ENCODE assay signal across 12 cellular contexts in genomic region chr5:146475190-146475801, GRCh38. TPM values are rescaled to one million over a fixed set of nuclear protein-coding genes. Genes with fewer than 3 reads are reported as not detected.
A peak's percentile ranks its signal among the peaks of the same experiment; 100 is the strongest.
DNase-seq lines count a peak whose midpoint lies in the region; ATAC-seq, FAIRE-seq and TF ChIP-seq lines count a peak whose summit lies in the region.
"Had no signal": no experiment of that assay in that cellular context is flagged by ENCODE, and none has a peak within 500 bp of the region (broad histone marks: within the 10 kb centered on the region; RNA-seq: fewer than 3 reads in every experiment).

No MANE protein-coding gene starts in this region.

- peaks cover 4% of the 10 kb centered on the region; the same call in 1 of the 2 replicates for H4K20me1 ChIP-seq in DOHH2 (ENCODE audit: control insufficient read depth, insufficient read depth, low read depth, low read length)
- H4K20me1 ChIP-seq in KMS-11 (ENCODE audit: insufficient read depth) = no peaks in the 10 kb centered on the region
- no peaks in the 10 kb centered on the region for H4K20me1 ChIP-seq in K562 (replicated peaks; ENCODE audit: control insufficient read depth, insufficient read depth, low read length)

- H3K4me1 ChIP-seq in DOHH2 (ENCODE audit: control insufficient read depth, low read length) = peaks cover 15% of the 10 kb centered on the region
- H3K4me1 ChIP-seq in KMS-11 (ENCODE audit: low read depth, poor library complexity, severe bottlenecking) = no peaks in the 10 kb centered on the region
- H3K4me1 ChIP-seq in K562 (replicated peaks in 1 of 2; ENCODE audit: control insufficient read depth in 2 of 2, insufficient read depth in 2 of 2, low read length in 2 of 2) = no peaks in the 10 kb centered on the region

- TF ChIP-seq CTCF in DOHH2 (IDR thresholded peaks at IDR 0.05; ENCODE audit: low read depth, low read length, poor library complexity, severe bottlenecking) = peak; percentile 33
- 0 out of 2 replicates have a peak, but pooled peaks have one; percentile 34 for TF ChIP-seq CTCF in KMS-11 (conservative IDR thresholded peaks at IDR 0.05; ENCODE audit: low read depth, low read length)
- TF ChIP-seq CTCF in K562 (IDR thresholded peaks at IDR 0.05 in 2 of 3, conservative IDR thresholded peaks at IDR 0.05 in 1 of 3; ENCODE audit: insufficient read depth in 2 of 3, low read depth in 1 of 3, low read length in 3 of 3) = 0 out of 6 replicates have a peak, but pooled peaks of 1 of the 3 experiments have one; percentile 39
- peak; percentile 26 for TF ChIP-seq CTCF in osteocyte (IDR thresholded peaks at IDR 0.05)

- TF ChIP-seq EP300 in K562 (IDR thresholded peaks at IDR 0.05; ENCODE audit: low read length) = no peak

- no peaks in the 10 kb centered on the region for H3K9me2 ChIP-seq in DOHH2 (replicated peaks; ENCODE audit: control insufficient read depth, low read length)

- CTCF ChIA-PET in K562 (lab: Yijun Ruan, JAX; ENCODE audit: low intra/inter-chr PET ratio) = no interaction called here

- TF ChIP-seq POLR2A in K562 (conservative IDR thresholded peaks at IDR 0.05) = no peak

- no peaks in the 10 kb centered on the region for H3K4me1 Mint-ChIP-seq in osteocyte (ENCODE audit: unreplicated experiment)
- H3K4me1 Mint-ChIP-seq: brain had no signal

- WGBS in K562 (ENCODE audit: insufficient coverage, low coverage, missing lambda C conversion rate) = 83% methylated on average over 4 of the region's 4 CpGs

- H3K4me3 ChIP-seq in DOHH2 (ENCODE audit: low read length) (no peak overlapping the region), KMS-11 (IDR thresholded peaks at IDR 0.05; ENCODE audit: insufficient read depth, low read depth, low read length) (no peak overlapping the region), K562 (no peak overlapping the region)

- no peaks in the 10 kb centered on the region for H3K9me1 ChIP-seq in K562 (ENCODE audit: control insufficient read depth, insufficient read depth, low read length)

- H3K27ac Mint-ChIP-seq in osteocyte (ENCODE audit: unreplicated experiment) = no peak overlapping the region
- H3K27ac Mint-ChIP-seq: brain had no signal

- no peak overlapping the region for H3K27ac ChIP-seq in DOHH2 (ENCODE audit: low read depth, low read length)
- H3K27ac ChIP-seq in KMS-11 = no peak overlapping the region
- no peak overlapping the region for H3K27ac ChIP-seq in K562 (ENCODE audit: extremely low read depth, low read depth, low read length)

- in situ Hi-C loops in K562 (cut with MboI) = no loop called here

- POLR2A ChIA-PET in K562 (lab: Yijun Ruan, JAX) = interaction anchor here (1.1 to 1.6 kb wide), 2 partner anchors 8 to 14 kb away, joined by 3 read pairs; no protein-coding TSS in a partner anchor

- no peak overlapping the region for H3K4me2 ChIP-seq in DOHH2 (ENCODE audit: low read length)
- H3K4me2 ChIP-seq in KMS-11 = no peak overlapping the region
- no peak overlapping the region for H3K4me2 ChIP-seq in K562 (ENCODE audit: insufficient read depth, low read length)

- ATAC-seq in K562 (peak; percentile 64), HG03571 (IDR thresholded peaks at IDR 0.05; ENCODE audit: unreplicated experiment) (no peak)

- H3K9me3 Mint-ChIP-seq in osteocyte (ENCODE audit: unreplicated experiment) = no peaks in the 10 kb centered on the region
- H3K9me3 Mint-ChIP-seq: brain had no signal

- H3F3A ChIP-seq in DOHH2 (ENCODE audit: control insufficient read depth, insufficient read depth) = no peaks in the 10 kb centered on the region

- no peak for TF ChIP-seq RAD21 in K562 (CRISPR knock-in tag; conservative IDR thresholded peaks at IDR 0.05 in 1 of 2, IDR thresholded peaks at IDR 0.05 in 1 of 2)

- peaks cover 53% of the 10 kb centered on the region for H3K36me3 Mint-ChIP-seq in osteocyte (ENCODE audit: unreplicated experiment)

- BruUV-seq in K562 (replicated peaks; lab: Mats Ljungman, UMichigan) = TSS peak; percentile 13

- H3K9me3 ChIP-seq in DOHH2 (ENCODE audit: control insufficient read depth, insufficient read depth, low read length) (no peaks in the 10 kb centered on the region), K562 (replicated peaks; ENCODE audit: control insufficient read depth, insufficient read depth, low read depth, low read length) (no peaks in the 10 kb centered on the region)

- no peak overlapping the region for H3K9ac ChIP-seq in KMS-11
- no peak overlapping the region for H3K9ac ChIP-seq in K562 (ENCODE audit: insufficient read depth in 1 of 2, low read depth in 2 of 2, low read length in 2 of 2)

- H3K36me3 ChIP-seq in DOHH2 (ENCODE audit: control insufficient read depth, low read length) = peaks cover 92% of the 10 kb centered on the region
- peaks cover 13% of the 10 kb centered on the region for H3K36me3 ChIP-seq in KMS-11 (ENCODE audit: insufficient read depth)
- peaks cover 94% of the 10 kb centered on the region for H3K36me3 ChIP-seq in K562 (ENCODE audit: control insufficient read depth, insufficient read depth, low read length)

- no peaks in the 10 kb centered on the region for H3K27me3 Mint-ChIP-seq in osteocyte (ENCODE audit: unreplicated experiment)
- H3K27me3 Mint-ChIP-seq: brain had no signal

- DNase-seq in K562 (ENCODE audit: extremely low read depth in 1 of 4, low spot score in 3 of 4) (peak in 1 of 4 experiments; percentile 16), osteocyte (ENCODE audit: extremely low spot score, unreplicated experiment) (no peak), SW480 (ENCODE audit: low spot score) (no peak), SHP77 treated with DMSO at 0.1 percent for 48 hours (lab: John Stamatoyannopoulos, UW) (no peak)
- DNase-seq: DMS79, NCI-H146 had no signal

- H3K79me2 ChIP-seq in DOHH2 (ENCODE audit: control insufficient read depth, low read length) (peaks cover 33% of the 10 kb centered on the region), KMS-11 (ENCODE audit: insufficient read depth, low read depth) (no peaks in the 10 kb centered on the region; the same call in 1 of the 2 replicates), K562 (ENCODE audit: control insufficient read depth, insufficient read depth, low read length) (no peaks in the 10 kb centered on the region; the same call in 1 of the 3 replicates)

- H2AFZ ChIP-seq in KMS-11 (ENCODE audit: low read depth) = no peak overlapping the region
- no peak overlapping the region for H2AFZ ChIP-seq in K562 (ENCODE audit: low read depth, low read length)

- no peak overlapping the region for H3K4me3 Mint-ChIP-seq in osteocyte (ENCODE audit: unreplicated experiment)
- H3K4me3 Mint-ChIP-seq: brain had no signal

- FAIRE-seq in K562 (lab: Jason Lieb, UNC) = no peak

- intact Hi-C loops in K562 (cut with micrococcal nuclease) = no loop called here

- no peaks in the 10 kb centered on the region for H3K27me3 ChIP-seq in DOHH2 (ENCODE audit: control insufficient read depth, low read length)
- H3K27me3 ChIP-seq in KMS-11 (ENCODE audit: insufficient read depth, low read depth) = no peaks in the 10 kb centered on the region
- H3K27me3 ChIP-seq in K562 (ENCODE audit: control insufficient read depth in 2 of 2, insufficient read depth in 2 of 2, low read length in 2 of 2) = no peaks in the 10 kb centered on the region

TF ChIP-seq in K562, 482 proteins besides CTCF, POLR2A, EP300 and RAD21 (continues in another document):
- peak; percentile 27; the same call in 1 of the 2 replicates for TF ChIP-seq C11orf30 (IDR thresholded peaks at IDR 0.05; ENCODE audit: low read depth)

RNA-seq across cellular contexts. Expression of gene TCERG1, which starts 28.2 kb away (rescaled TPM):
- total RNA-seq in K562 (2011; cell fraction: chromatin; rRNA removed; ENCODE audit: low replicate concordance) = 270 and 574 TPM in 2 replicates
- 144 and 190 TPM in 2 replicates for total RNA-seq in K562 (2011; cell fraction: nucleolus; rRNA removed)
- 234 and 275 TPM in 2 replicates for total RNA-seq in K562 (2011; cell fraction: nucleoplasm; rRNA removed)
- total RNA-seq in K562 (2014; rRNA removed) (74.5 and 82.9 TPM in 2 replicates), K562 (2014; rRNA removed; fragmentation: Illumina TruSeq; extraction: Trizol) (113 and 149 TPM in 2 replicates), K562 (2015; rRNA removed; fragmentation: Illumina TruSeq; extraction: Trizol) (121 and 128 TPM in 2 replicates), K562 (2021) (126 and 128 TPM in 2 replicates), osteocyte (44.2 and 47.3 TPM in 2 replicates)
- polyA plus RNA-seq in K562 (2011; rRNA removed) (148 and 229 TPM in 2 replicates), K562 (2014; fragmentation: Illumina TruSeq; extraction: Trizol) (120 and 144 TPM in 2 replicates), K562 (2014; fragmentation: Nextera tagmentation; extraction: Ambion mirVana) (10 to 100 TPM; 50.3 to 62.0 TPM), K562 (2014; rRNA removed) (99.2 and 119 TPM in 2 replicates)
- 144 and 149 TPM in 2 replicates for polyA plus RNA-seq in K562 (2011; cell fraction: cytosol; rRNA removed)
- polyA plus RNA-seq in K562 (2011; cell fraction: nucleus; rRNA removed) = 579 and 661 TPM in 2 replicates
- polyA plus RNA-seq in K562 (2012) = 69.7 and 84.6 TPM in 2 replicates
- polyA minus RNA-seq in K562 (2011; rRNA and poly(A)+ RNA removed) = 243 and 287 TPM in 2 replicates
- 57.3 and 80.7 TPM in 2 replicates for polyA minus RNA-seq in K562 (2011; cell fraction: cytosol; rRNA and poly(A)+ RNA removed)
- 343 and 622 TPM in 2 replicates for polyA minus RNA-seq in K562 (2011; cell fraction: nucleus; rRNA and poly(A)+ RNA removed)

RNA-seq across cellular contexts. Expression of gene GPR151, which starts 40.7 kb away (rescaled TPM):
- not detected in 2 replicates for total RNA-seq in K562 (2011; cell fraction: chromatin; rRNA removed; ENCODE audit: low replicate concordance)
- total RNA-seq in K562 (2011; cell fraction: nucleolus; rRNA removed) = not detected in 2 replicates
- not detected in 2 replicates for total RNA-seq in K562 (2011; cell fraction: nucleoplasm; rRNA removed)
- not detected in 2 replicates for total RNA-seq in K562 (2014; rRNA removed)
- not detected in 2 replicates for total RNA-seq in K562 (2014; rRNA removed; fragmentation: Illumina TruSeq; extraction: Trizol)
- total RNA-seq in K562 (2015; rRNA removed; fragmentation: Illumina TruSeq; extraction: Trizol) = not detected in 2 replicates
- total RNA-seq in K562 (2021) = not detected in 2 replicates
- polyA plus RNA-seq in K562 (2011; rRNA removed) = not detected in 2 replicates
- polyA plus RNA-seq in K562 (2011; cell fraction: cytosol; rRNA removed) = not detected in 2 replicates
- not detected in 2 replicates for polyA plus RNA-seq in K562 (2011; cell fraction: nucleus; rRNA removed)
- polyA plus RNA-seq in K562 (2012) = not detected in 2 replicates
- polyA plus RNA-seq in K562 (2014; fragmentation: Illumina TruSeq; extraction: Trizol) = not detected in 2 replicates
- under 1 TPM in 1 of 2 experiments, not detected in 1; 0.06 TPM for polyA plus RNA-seq in K562 (2014; fragmentation: Nextera tagmentation; extraction: Ambion mirVana)
- polyA plus RNA-seq in K562 (2014; rRNA removed) = not detected in 2 replicates
- polyA minus RNA-seq in K562 (2011; rRNA and poly(A)+ RNA removed) = not detected in 2 replicates
- not detected in 2 replicates for polyA minus RNA-seq in K562 (2011; cell fraction: cytosol; rRNA and poly(A)+ RNA removed)
- polyA minus RNA-seq in K562 (2011; cell fraction: nucleus; rRNA and poly(A)+ RNA removed) = not detected in 2 replicates
- total RNA-seq in osteocyte = not detected in 2 replicates
- total RNA-seq: mononuclear cell, pulmonary artery endothelial cell had no signal
